Comparison of ENCODE assay signal across 8 cellular contexts in the genomic region with DNA sequence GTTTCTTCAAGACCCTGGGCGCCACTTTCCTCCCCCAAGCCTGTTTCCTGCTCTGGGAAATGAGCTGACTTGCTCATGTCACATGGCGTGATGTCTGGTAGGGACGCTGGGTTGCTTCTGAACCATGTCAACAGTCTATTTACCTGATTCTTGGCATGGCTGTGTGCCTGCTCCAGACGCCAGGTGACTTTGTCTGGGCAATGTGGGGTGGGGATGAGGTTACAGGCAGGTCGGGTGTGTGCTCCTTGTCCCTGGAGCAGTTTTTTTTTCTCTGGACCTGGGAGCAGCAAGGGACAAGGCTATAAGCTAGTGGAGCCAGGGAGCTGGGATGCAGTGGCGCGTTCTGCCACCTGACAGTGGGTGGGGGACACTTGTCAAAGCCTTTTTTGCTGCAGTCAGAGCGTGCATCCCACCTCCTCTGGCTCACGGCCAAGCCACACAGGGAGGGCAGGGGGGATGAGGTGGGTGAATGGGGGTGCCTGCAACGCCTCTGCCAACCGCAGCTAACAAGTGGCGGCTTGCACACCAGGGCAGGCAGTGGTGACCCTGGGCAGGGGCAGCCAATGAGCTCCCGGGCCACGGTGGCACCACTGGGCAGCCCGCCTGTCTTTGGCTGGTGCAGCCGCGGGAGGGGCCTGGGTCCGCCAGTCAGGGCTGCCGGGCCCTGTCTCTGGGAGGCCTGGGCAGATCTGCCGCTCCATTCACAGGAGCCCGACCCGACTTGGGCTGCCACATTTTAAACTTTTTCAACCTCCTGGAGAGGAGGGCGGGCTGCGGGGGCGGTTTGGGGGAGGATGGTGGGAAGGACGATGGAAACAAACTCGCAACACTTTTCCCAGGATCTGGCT. TPM values are rescaled to one million over a fixed set of nuclear protein-coding genes. Genes with fewer than 3 reads are reported as not detected.
A peak's percentile ranks its signal among the peaks of the same experiment; 100 is the strongest.
DNase-seq lines count a peak whose midpoint lies in the region; ATAC-seq and TF ChIP-seq lines count a peak whose summit lies in the region.

No MANE protein-coding gene starts in this region.

- no peak for TF ChIP-seq CTCF in AG10803 (conservative IDR thresholded peaks at IDR 0.05; ENCODE audit: low read length)
- no peak for TF ChIP-seq CTCF in Panc1 (IDR thresholded peaks at IDR 0.05)
- no peak for TF ChIP-seq CTCF in fibroblast of the aortic adventitia (IDR thresholded peaks at IDR 0.05; ENCODE audit: insufficient read depth, low read length)
- TF ChIP-seq CTCF in nephron progenitor cell (IDR thresholded peaks at IDR 0.05): no peak

- H3K36me3 Mint-ChIP-seq in activated T-helper 2 cell treated with anti-CD3 and anti-CD28 coated beads, Interferon-gamma antibody, Interleukin-2, Interleukin-4, amounts not matched to agents 10 μg/mL and 5 μg/mL and 100 μg/mL, durations not matched to agents 14 hours and 24 hours and 36 hours (ENCODE audit: low read depth): peaks cover 36% of the 10 kb centered on the region
- H3K36me3 Mint-ChIP-seq in nephron progenitor cell (ENCODE audit: low read depth): peaks cover 6% of the 10 kb centered on the region
- H3K36me3 Mint-ChIP-seq in stimulated activated naive CD8-positive, alpha-beta T cell treated with anti-CD3 and anti-CD28 coated beads, Interleukin-15, Interleukin-2, amounts not matched to agents 100 ng/mL and 50 ng/mL, for 24 hours (ENCODE audit: low read depth): peaks cover 19% of the 10 kb centered on the region

- in situ Hi-C loops in Panc1 (cut with HindIII; ENCODE audit: low pct_unique_long_range_greater_than_20kb, low sequenced_read_pairs): no loop called here

- peaks cover 76% of the 10 kb centered on the region for H3K4me1 Mint-ChIP-seq in activated T-helper 2 cell treated with anti-CD3 and anti-CD28 coated beads, Interferon-gamma antibody, Interleukin-2, Interleukin-4, amounts not matched to agents 10 μg/mL and 5 μg/mL and 100 μg/mL, durations not matched to agents 14 hours and 24 hours and 36 hours (ENCODE audit: low read depth)
- peaks cover 92% of the 10 kb centered on the region for H3K4me1 Mint-ChIP-seq in nephron progenitor cell
- H3K4me1 Mint-ChIP-seq in stimulated activated naive CD8-positive, alpha-beta T cell treated with anti-CD3 and anti-CD28 coated beads, Interleukin-15, Interleukin-2, amounts not matched to agents 100 ng/mL and 50 ng/mL, for 24 hours (ENCODE audit: low read depth): peaks cover 93% of the 10 kb centered on the region

- POLR2A ChIA-PET in Panc1 (lab: Charles Lee): interaction anchor here (1.0 to 1.2 kb wide), 2 partner anchors 58 to 78 kb away, joined by 3 to 17 read pairs; a partner anchor contains a TSS

- H3K27ac ChIP-seq in Panc1 (ENCODE audit: low read length): peak overlapping the region; percentile 88

- intact Hi-C loops in Panc1 (cut with micrococcal nuclease; ENCODE audit: unreplicated experiment): no loop called here
- intact Hi-C loops in activated T-helper 2 cell treated with anti-CD3 and anti-CD28 coated beads, Interferon-gamma antibody, Interleukin-2, Interleukin-4, amounts not matched to agents 10 μg/mL and 5 μg/mL and 100 μg/mL, durations not matched to agents 14 hours and 24 hours and 36 hours (cut with micrococcal nuclease): loop anchor here (1.0 to 10.0 kb wide), 3 partner anchors 11 to 1017 kb away; a partner anchor contains a TSS

- ATAC-seq in GM19324 (IDR thresholded peaks at IDR 0.05; ENCODE audit: low FRiP score, unreplicated experiment) (peak; percentile 67), Panc1 (peak; percentile 63)

- no peaks in the 10 kb centered on the region for H3K9me3 Mint-ChIP-seq in activated T-helper 2 cell treated with anti-CD3 and anti-CD28 coated beads, Interferon-gamma antibody, Interleukin-2, Interleukin-4, amounts not matched to agents 10 μg/mL and 5 μg/mL and 100 μg/mL, durations not matched to agents 14 hours and 24 hours and 36 hours
- no peaks in the 10 kb centered on the region for H3K9me3 Mint-ChIP-seq in nephron progenitor cell
- no peaks in the 10 kb centered on the region for H3K9me3 Mint-ChIP-seq in stimulated activated naive CD8-positive, alpha-beta T cell treated with anti-CD3 and anti-CD28 coated beads, Interleukin-15, Interleukin-2, amounts not matched to agents 100 ng/mL and 50 ng/mL, for 24 hours

- no peaks in the 10 kb centered on the region for H3K27me3 Mint-ChIP-seq in activated T-helper 2 cell treated with anti-CD3 and anti-CD28 coated beads, Interferon-gamma antibody, Interleukin-2, Interleukin-4, amounts not matched to agents 10 μg/mL and 5 μg/mL and 100 μg/mL, durations not matched to agents 14 hours and 24 hours and 36 hours (ENCODE audit: low read depth)
- no peaks in the 10 kb centered on the region for H3K27me3 Mint-ChIP-seq in nephron progenitor cell (ENCODE audit: low read depth, poor library complexity)
- no peaks in the 10 kb centered on the region for H3K27me3 Mint-ChIP-seq in stimulated activated naive CD8-positive, alpha-beta T cell treated with anti-CD3 and anti-CD28 coated beads, Interleukin-15, Interleukin-2, amounts not matched to agents 100 ng/mL and 50 ng/mL, for 24 hours

- CTCF ChIA-PET in Panc1 (lab: Charles Lee): interaction anchor here (0.6 to 1.4 kb wide), 7 partner anchors 10 to 765 kb away, joined by 3 to 9 read pairs (median 4); a partner anchor contains a TSS

- BruUV-seq in Panc1 (replicated peaks; lab: Mats Ljungman, UMichigan): no TSS peak

- peak overlapping the region; percentile 76 for H3K4me3 Mint-ChIP-seq in activated T-helper 2 cell treated with anti-CD3 and anti-CD28 coated beads, Interferon-gamma antibody, Interleukin-2, Interleukin-4, amounts not matched to agents 10 μg/mL and 5 μg/mL and 100 μg/mL, durations not matched to agents 14 hours and 24 hours and 36 hours (ENCODE audit: low read depth)
- peak overlapping the region; percentile 38 for H3K4me3 Mint-ChIP-seq in nephron progenitor cell
- H3K4me3 Mint-ChIP-seq in stimulated activated naive CD8-positive, alpha-beta T cell treated with anti-CD3 and anti-CD28 coated beads, Interleukin-15, Interleukin-2, amounts not matched to agents 100 ng/mL and 50 ng/mL, for 24 hours: peak overlapping the region; percentile 69

- peak overlapping the region; percentile 99 for H3K27ac Mint-ChIP-seq in activated T-helper 2 cell treated with anti-CD3 and anti-CD28 coated beads, Interferon-gamma antibody, Interleukin-2, Interleukin-4, amounts not matched to agents 10 μg/mL and 5 μg/mL and 100 μg/mL, durations not matched to agents 14 hours and 24 hours and 36 hours
- H3K27ac Mint-ChIP-seq in nephron progenitor cell: peak overlapping the region; percentile 94
- H3K27ac Mint-ChIP-seq in stimulated activated naive CD8-positive, alpha-beta T cell treated with anti-CD3 and anti-CD28 coated beads, Interleukin-15, Interleukin-2, amounts not matched to agents 100 ng/mL and 50 ng/mL, for 24 hours: peak overlapping the region; percentile 90

- DNase-seq in AG10803 (ENCODE audit: low read depth) (peak; percentile 45), KG1 (lab: John Stamatoyannopoulos, UW) (peak; percentile 93), Panc1 (ENCODE audit: low read depth, low spot score) (no peak), fibroblast of the aortic adventitia (ENCODE audit: low read depth) (peak; percentile 59), nephron progenitor cell (peak; percentile 74)
- DNase-seq in activated T-helper 2 cell treated with anti-CD3 and anti-CD28 coated beads, Interferon-gamma antibody, Interleukin-2, Interleukin-4, amounts not matched to agents 10 μg/mL and 5 μg/mL and 100 μg/mL, durations not matched to agents 14 hours and 24 hours and 36 hours (ENCODE audit: low spot score): peak; percentile 84

- H3K36me3 ChIP-seq in Panc1 (ENCODE audit: control insufficient read depth, insufficient read depth, low read length): no peaks in the 10 kb centered on the region

- H3K4me3 ChIP-seq in AG10803 (ENCODE audit: low read length) (no peak overlapping the region), Panc1 (ENCODE audit: low read depth in 2 of 2, low read length in 2 of 2) (no peak overlapping the region), fibroblast of the aortic adventitia (ENCODE audit: low read depth, low read length) (no peak overlapping the region)

- no peaks in the 10 kb centered on the region for H3K9me3 ChIP-seq in Panc1 (ENCODE audit: control insufficient read depth, insufficient read depth, low read depth, low read length)

- no peaks in the 10 kb centered on the region for H3K27me3 ChIP-seq in Panc1 (ENCODE audit: control insufficient read depth, insufficient read depth, low read length)

- H3K4me1 ChIP-seq in Panc1 (ENCODE audit: control insufficient read depth, insufficient read depth, low read length): peaks cover 66% of the 10 kb centered on the region

RNA-seq across cellular contexts. Expression of a gene that starts 22.9 kb away (rescaled TPM):
- total RNA-seq in Panc1 (2021; ENCODE audit: unreplicated experiment): 51.0 TPM
- 46.8 TPM for polyA plus RNA-seq in Panc1 (2012; ENCODE audit: insufficient read length)
- 27.6 and 34.0 TPM in 2 replicates for total RNA-seq in activated T-helper 2 cell treated with anti-CD3 and anti-CD28 coated beads, Interferon-gamma antibody, Interleukin-2, Interleukin-4, amounts not matched to agents 10 μg/mL and 5 μg/mL and 100 μg/mL, durations not matched to agents 14 hours and 24 hours and 36 hours
- 17.7 and 24.5 TPM in 2 replicates for total RNA-seq in fibroblast of the aortic adventitia (ENCODE audit: low replicate concordance)

RNA-seq across cellular contexts. Expression of a gene that starts 58.1 kb away (rescaled TPM):
- total RNA-seq in Panc1 (2021; ENCODE audit: unreplicated experiment): 157 TPM
- polyA plus RNA-seq in Panc1 (2012; ENCODE audit: insufficient read length): 344 TPM
- 543 and 569 TPM in 2 replicates for total RNA-seq in activated T-helper 2 cell treated with anti-CD3 and anti-CD28 coated beads, Interferon-gamma antibody, Interleukin-2, Interleukin-4, amounts not matched to agents 10 μg/mL and 5 μg/mL and 100 μg/mL, durations not matched to agents 14 hours and 24 hours and 36 hours
- total RNA-seq in fibroblast of the aortic adventitia (ENCODE audit: low replicate concordance): 52.4 and 166 TPM in 2 replicates
